In the genomic region with DNA sequence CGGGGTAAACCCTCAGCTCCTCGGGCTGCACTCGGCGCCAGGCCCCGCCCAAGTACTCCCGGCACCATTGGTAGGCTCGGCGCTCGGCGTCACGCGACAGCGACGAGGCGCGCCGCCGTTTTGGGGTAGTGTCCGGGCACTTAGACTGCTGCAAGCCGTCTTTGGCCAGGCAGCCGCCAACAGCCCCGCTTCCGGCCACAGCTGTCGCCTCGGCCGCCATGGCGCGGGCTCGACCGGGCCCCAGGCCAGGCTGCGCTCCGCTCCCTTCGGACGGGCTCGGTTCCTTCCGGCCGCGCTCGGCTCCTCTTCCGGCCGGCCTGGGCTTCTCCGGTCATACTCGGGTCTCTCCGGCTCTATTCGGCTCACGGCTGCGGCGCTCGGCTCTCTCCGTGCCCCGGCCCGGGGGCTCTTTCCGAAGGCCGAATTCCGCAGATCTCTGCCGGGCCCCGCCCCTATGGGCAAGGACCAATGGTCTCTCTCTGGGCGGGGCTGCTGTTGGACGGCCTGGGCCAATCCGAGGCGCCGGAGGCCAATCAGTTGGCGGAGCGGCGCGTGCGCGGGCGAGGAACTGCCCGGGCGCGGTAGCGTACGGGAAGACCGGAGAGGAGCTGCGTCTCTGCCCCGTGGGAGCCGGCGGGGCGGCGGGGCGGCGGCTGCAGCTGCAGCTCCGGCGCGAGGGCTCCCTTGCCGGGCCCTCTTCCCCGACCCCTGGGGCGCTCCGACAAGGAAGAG, we compare ENCODE assay signal across 8 cellular contexts. TPM values are rescaled to one million over a fixed set of nuclear protein-coding genes. Genes with fewer than 3 reads are reported as not detected.
DNase-seq lines count a peak whose midpoint lies in the region; ATAC-seq, FAIRE-seq and TF ChIP-seq lines count a peak whose summit lies in the region.

A gene with protein sequence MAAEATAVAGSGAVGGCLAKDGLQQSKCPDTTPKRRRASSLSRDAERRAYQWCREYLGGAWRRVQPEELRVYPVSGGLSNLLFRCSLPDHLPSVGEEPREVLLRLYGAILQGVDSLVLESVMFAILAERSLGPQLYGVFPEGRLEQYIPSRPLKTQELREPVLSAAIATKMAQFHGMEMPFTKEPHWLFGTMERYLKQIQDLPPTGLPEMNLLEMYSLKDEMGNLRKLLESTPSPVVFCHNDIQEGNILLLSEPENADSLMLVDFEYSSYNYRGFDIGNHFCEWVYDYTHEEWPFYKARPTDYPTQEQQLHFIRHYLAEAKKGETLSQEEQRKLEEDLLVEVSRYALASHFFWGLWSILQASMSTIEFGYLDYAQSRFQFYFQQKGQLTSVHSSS (minus strand): TSS at position 288 of the 732 bp plus-strand sequence. CDS start 68 bp downstream, at position 220.

- no peaks in the 10 kb centered on the region for H3K36me3 ChIP-seq in astrocyte (ENCODE audit: insufficient read depth, low read length)
- H3K36me3 ChIP-seq in uterus, result no peaks in the 10 kb centered on the region

- FAIRE-seq in astrocyte (lab: Jason Lieb, UNC), result peak; percentile 20

- peak; percentile 89 for ATAC-seq in GM18505 (IDR thresholded peaks at IDR 0.05; ENCODE audit: unreplicated experiment)
- ATAC-seq in HG02973 (IDR thresholded peaks at IDR 0.05; ENCODE audit: unreplicated experiment), result peak; percentile 81
- ATAC-seq in right cardiac atrium, result peak; percentile 97

- peaks cover 2% of the 10 kb centered on the region for H3K27me3 ChIP-seq in astrocyte (ENCODE audit: insufficient read depth, low read length)
- no peaks in the 10 kb centered on the region for H3K27me3 ChIP-seq in right cardiac atrium (ENCODE audit: control insufficient read depth, insufficient read depth)
- no peaks in the 10 kb centered on the region for H3K27me3 ChIP-seq in uterus

- H3K79me2 ChIP-seq in astrocyte (ENCODE audit: insufficient read depth, low read length), result peaks cover 6% of the 10 kb centered on the region

- peak; percentile 86 for TF ChIP-seq POLR2A in GM18505 (IDR thresholded peaks at IDR 0.05; ENCODE audit: borderline replicate concordance, extremely low read depth, insufficient read depth, insufficient read length)
- TF ChIP-seq POLR2A in uterus (IDR thresholded peaks at IDR 0.05), result peak; percentile 95 to 97

- peak within 1 kb of the TSS; percentile 97 for H3K4me2 ChIP-seq in astrocyte (ENCODE audit: low read length)

- H3K36me3 Mint-ChIP-seq in astrocyte (ENCODE audit: low read depth, unreplicated experiment), result peaks cover 5% of the 10 kb centered on the region

- WGBS in right cardiac atrium, result under 1% methylated on average over 90 of the region's 90 CpGs

- no peaks in the 10 kb centered on the region for H3K9me3 Mint-ChIP-seq in astrocyte (ENCODE audit: unreplicated experiment)

- H3K4me1 Mint-ChIP-seq in astrocyte (ENCODE audit: low read depth, unreplicated experiment), result peaks cover 3% of the 10 kb centered on the region

- H3K4me3 ChIP-seq in astrocyte (ENCODE audit: insufficient read depth, low read depth, low read length), result peak within 1 kb of the TSS; percentile 75
- peak within 1 kb of the TSS; percentile 68 for H3K4me3 ChIP-seq in right cardiac atrium (ENCODE audit: low read length)
- H3K4me3 ChIP-seq in uterus, result peak within 1 kb of the TSS; percentile 61 to 69

- peaks cover 17% of the 10 kb centered on the region for H3K27me3 Mint-ChIP-seq in astrocyte (ENCODE audit: low read depth, unreplicated experiment)

- peak within 1 kb of the TSS; percentile 69 for H3K27ac Mint-ChIP-seq in astrocyte (ENCODE audit: unreplicated experiment)

- H3K4me1 ChIP-seq in astrocyte (ENCODE audit: insufficient read depth, low read length) (peaks cover 11% of the 10 kb centered on the region), right cardiac atrium (ENCODE audit: control insufficient read depth, insufficient read depth, low read length) (peaks cover 7% of the 10 kb centered on the region), uterus (peaks cover 4 to 7% of the 10 kb centered on the region in 2 donors)

- peak within 1 kb of the TSS; percentile 88 for H3K27ac ChIP-seq in astrocyte (ENCODE audit: low read depth, low read length)
- peak within 1 kb of the TSS; percentile 97 for H3K27ac ChIP-seq in right cardiac atrium (ENCODE audit: low read length)
- H3K27ac ChIP-seq in uterus, result peak within 1 kb of the TSS; percentile 88 to 97

- H4K20me1 ChIP-seq in astrocyte (ENCODE audit: insufficient read depth, low read length), result no peaks in the 10 kb centered on the region

- DNase-seq in NCI-H2029 (lab: John Stamatoyannopoulos, UW) (peak; percentile 87), T-helper 22 cell (ENCODE audit: low read depth) (peak; percentile 97), astrocyte (ENCODE audit: low read depth) (peak; percentile 90), right cardiac atrium (peak; percentile 99 to 100 (median 99)), pulmonary artery endothelial cell (ENCODE audit: low read depth, low spot score) (peak; percentile 88), uterus (peak; percentile 98 to 99)

- intact Hi-C loops in right cardiac atrium (cut with DNase I), result no loop called here
- intact Hi-C loops in uterus (cut with DNase I; ENCODE audit: low total_unique reads), result no loop called here

- no peaks in the 10 kb centered on the region for H3K9me3 ChIP-seq in astrocyte (ENCODE audit: insufficient read depth, low read depth, low read length)
- H3K9me3 ChIP-seq in right cardiac atrium (ENCODE audit: control insufficient read depth, low read length), result no peaks in the 10 kb centered on the region
- no peaks in the 10 kb centered on the region for H3K9me3 ChIP-seq in uterus

- peak within 1 kb of the TSS; percentile 93 for H3K9ac ChIP-seq in astrocyte (ENCODE audit: low read length)

- H3K4me3 Mint-ChIP-seq in astrocyte (ENCODE audit: unreplicated experiment), result peak within 1 kb of the TSS; percentile 88

- no peak for TF ChIP-seq CTCF in astrocyte (IDR thresholded peaks at IDR 0.05; ENCODE audit: insufficient read depth, low read depth, low read length)
- TF ChIP-seq CTCF in uterus (IDR thresholded peaks at IDR 0.05), result peak in 1 of 4 experiments; percentile 23

- H2AFZ ChIP-seq in astrocyte (ENCODE audit: low read depth, low read length), result peak within 1 kb of the TSS; percentile 99

RNA-seq across cellular contexts. Expression of the gene that starts here (rescaled TPM):
- total RNA-seq in astrocyte (36.1 and 40.7 TPM in 2 replicates), right cardiac atrium (10 to 100 TPM; 33.9 to 63.4 (median 42.7) TPM), pulmonary artery endothelial cell (25.3 and 27.5 TPM in 2 replicates), uterus (10 to 100 TPM; 13.5 to 75.6 (median 55.2) TPM)
- 44.5 TPM for polyA plus RNA-seq in right cardiac atrium

Comparison
In these comparisons a context has a peak if more than half of its experiments do, and no peak if none do; other contexts are left out.
1. Peak in every context shown above with its lines: DNase-seq, ATAC-seq, H3K4me3 ChIP-seq and H3K27ac ChIP-seq.